ENCODE assay signal across 36 cellular contexts in the genomic region with DNA sequence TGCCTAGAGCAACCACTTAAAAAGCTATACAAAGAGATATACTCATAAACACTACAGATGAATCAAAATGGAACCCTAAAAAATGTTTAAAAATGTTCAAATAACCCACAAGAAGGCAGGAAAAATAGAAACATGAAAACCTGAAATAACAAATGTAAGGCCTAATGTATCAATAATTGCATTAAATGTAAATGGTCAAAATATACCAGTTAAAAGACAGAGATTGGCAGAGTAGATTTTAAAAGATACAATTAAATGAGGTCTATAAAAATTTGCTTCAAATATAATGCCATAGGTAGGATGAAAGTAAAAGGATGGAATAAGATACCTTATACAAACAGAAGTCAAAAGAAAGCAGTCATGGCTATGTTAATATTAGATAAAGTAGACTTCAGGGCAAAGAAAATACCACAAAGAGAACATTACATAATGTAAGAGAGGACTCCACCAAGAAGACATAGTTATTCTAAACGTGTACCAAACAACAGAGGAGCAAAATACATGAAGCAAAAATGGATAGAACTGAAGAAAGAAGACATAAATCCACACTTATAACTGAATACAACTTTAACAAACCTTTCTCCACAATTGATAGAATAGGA. TPM values are rescaled to one million over a fixed set of nuclear protein-coding genes. Genes with fewer than 3 reads are reported as not detected.
"Had no signal": no experiment of that assay in that cellular context is flagged by ENCODE, and none has a peak within 500 bp of the region (broad histone marks: within the 10 kb centered on the region; RNA-seq: fewer than 3 reads in every experiment).

No MANE protein-coding gene starts in this region.

- ATAC-seq: activated naive CD4-positive, alpha-beta T cell treated with anti-CD3 and anti-CD28 coated beads, Interleukin-2, amount 50 U/mL, for 72 hours; activated naive CD8-positive, alpha-beta T cell treated with anti-CD3 and anti-CD28 coated beads, Interleukin-2, amount 50 U/mL, for 24 hours; activated T-cell treated with anti-CD3 and anti-CD28 coated beads, Interleukin-2, amount 50 U/mL, for 4 hours; activated T-cell treated with anti-CD3 and anti-CD28 coated beads, Interleukin-2, amount 50 U/mL, for 72 hours; activated T-helper 17 cell treated with anti-CD3 and anti-CD28 coated beads, Interleukin-2, amount 50 U/mL, for 72 hours; body of pancreas had no signal

- FAIRE-seq: astrocyte, bronchial epithelial cell had no signal

- H3K27ac ChIP-seq: adrenal gland, ascending aorta, body of pancreas, brain microvascular endothelial cell, breast epithelium, cardiac muscle cell had no signal

- H3K4me1 ChIP-seq: adrenal gland, ascending aorta, breast epithelium had no signal

- DNase-seq: activated effector memory CD4-positive, alpha-beta T cell treated with anti-CD3 and anti-CD28 coated beads, Interleukin-2, amount 50 U/mL, for 16 hours; activated effector memory CD4-positive, alpha-beta T cell treated with Interleukin-2 at 50 U/mL for 16 hours; activated gamma-delta T cell; activated gamma-delta T cell treated with Interleukin-2 at 50 U/mL for 16 hours; activated naive CD4-positive, alpha-beta T cell; activated naive CD4-positive, alpha-beta T cell treated with anti-CD3 and anti-CD28 coated beads for 36 hours; activated naive CD4-positive, alpha-beta T cell treated with anti-CD3 and anti-CD28 coated beads, Interleukin-2, amount 10 ng/mL, durations not matched to agents 7 days and 5 days; activated naive CD4-positive, alpha-beta T cell treated with anti-CD3 and anti-CD28 coated beads, Interleukin-2, amount 50 U/mL, for 16 hours; activated naive CD4-positive, alpha-beta T cell treated with Interleukin-2 at 50 U/mL for 16 hours; activated naive CD8-positive, alpha-beta T cell treated with anti-CD3 and anti-CD28 coated beads for 36 hours; activated naive CD8-positive, alpha-beta T cell treated with anti-CD3 and anti-CD28 coated beads, Interleukin-2, amount 10 ng/mL, durations not matched to agents 7 days and 5 days; activated naive CD8-positive, alpha-beta T cell treated with anti-CD3 and anti-CD28 coated beads, Interleukin-2, amount 50 U/mL, for 24 hours; activated T-cell treated with anti-CD3 and anti-CD28 coated beads, Interleukin-2, amount 50 U/mL, for 1 hour; activated T-cell treated with anti-CD3 and anti-CD28 coated beads, Interleukin-2, amount 50 U/mL, for 24 hours; activated T-cell treated with anti-CD3 and anti-CD28 coated beads, Interleukin-2, amount 50 U/mL, for 4 hours; activated T-cell treated with anti-CD3 and anti-CD28 coated beads, Interleukin-2, amount 50 U/mL, for 48 hours; activated T-cell treated with anti-CD3 and anti-CD28 coated beads, Interleukin-2, amount 50 U/mL, for 72 hours; adrenal gland; amniotic stem cell; amygdala; anterior cingulate cortex; aorta; body of pancreas; brain microvascular endothelial cell; caudate nucleus; central memory CD4-positive, alpha-beta T cell; cerebellar nuclear complex had no signal

- H3K27me3 ChIP-seq: adrenal gland, ascending aorta, body of pancreas, brain microvascular endothelial cell, breast epithelium, cardiac muscle cell had no signal

- H3K4me3 ChIP-seq: adrenal gland, ascending aorta, body of pancreas, breast epithelium, cardiac muscle cell had no signal

- H3K9me3 ChIP-seq: body of pancreas had no signal

- H3K36me3 ChIP-seq: adrenal gland, ascending aorta, brain microvascular endothelial cell, breast epithelium, cardiac muscle cell had no signal

RNA-seq across cellular contexts. Expression of a gene that starts 25.2 kb away (rescaled TPM):
- total RNA-seq: activated naive CD4-positive, alpha-beta T cell treated with anti-CD3 and anti-CD28 coated beads for 36 hours; activated naive CD4-positive, alpha-beta T cell treated with anti-CD3 and anti-CD28 coated beads, Interleukin-2, amount 50 U/mL, for 72 hours; activated naive CD8-positive, alpha-beta T cell treated with anti-CD3 and anti-CD28 coated beads for 36 hours; activated naive CD8-positive, alpha-beta T cell treated with anti-CD3 and anti-CD28 coated beads, Interleukin-2, amount 10 ng/mL, durations not matched to agents 7 days and 5 days; activated T-helper 1 cell treated with anti-CD3 and anti-CD28 coated beads, Interleukin-12 subunit alpha, Interleukin-12 subunit beta, Interleukin-2, Interleukin-4 antibody, amounts not matched to agents 30 ng/mL and 10 ng/mL and 1 ng/mL, durations not matched to agents 14 hours and 24 hours and 36 hours; activated T-helper 17 cell treated with anti-CD3 and anti-CD28 coated beads, Interleukin-2, amount 50 U/mL, for 72 hours; activated T-helper 2 cell treated with anti-CD3 and anti-CD28 coated beads, Interferon-gamma antibody, Interleukin-2, Interleukin-4, amounts not matched to agents 10 μg/mL and 5 μg/mL and 100 μg/mL, durations not matched to agents 14 hours and 24 hours and 36 hours had no signal
- polyA plus RNA-seq: cardiac muscle cell had no signal
